18 cellular contexts compared by ENCODE assay signal in the genomic region with DNA sequence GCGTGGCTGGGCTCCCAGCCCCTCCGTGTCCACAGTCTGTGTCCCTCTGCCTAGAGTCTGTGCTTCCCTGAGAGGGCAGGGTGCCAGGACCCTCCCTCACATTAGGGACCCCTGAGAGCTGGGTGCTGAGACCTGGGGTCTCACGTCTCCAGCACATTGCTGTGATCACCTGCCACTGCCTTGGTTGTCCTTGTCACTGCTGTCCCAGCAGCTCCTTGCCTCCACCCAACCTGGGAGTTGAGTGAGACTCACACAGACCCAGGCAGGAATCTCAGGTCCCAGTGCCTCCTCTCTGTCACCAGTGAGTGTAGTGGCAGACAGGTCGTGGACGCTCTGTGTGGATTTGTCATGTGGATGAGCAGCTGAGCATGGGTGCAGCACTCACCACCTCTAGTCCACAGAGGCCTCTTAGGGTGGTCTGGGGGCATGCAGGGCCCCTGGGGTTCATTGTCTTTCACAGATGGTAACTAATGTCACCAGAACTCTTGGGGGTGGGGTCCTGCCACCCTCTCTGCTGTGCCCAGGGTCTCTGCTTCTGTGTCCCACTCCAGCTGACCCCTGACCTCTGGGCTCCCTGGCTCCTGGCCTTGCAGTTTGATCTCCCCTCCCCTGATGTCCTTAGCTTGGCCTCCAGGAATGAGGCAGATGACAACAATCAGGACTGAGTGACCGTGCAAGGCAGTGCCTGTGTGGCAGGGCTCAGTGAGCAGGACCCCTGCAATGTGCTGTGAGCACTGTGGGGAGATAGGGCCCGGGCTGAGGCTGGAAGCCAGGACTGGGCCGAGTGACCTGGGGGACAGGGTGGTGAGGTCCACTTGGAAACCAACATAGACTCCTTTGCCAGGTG. TPM values are rescaled to one million over a fixed set of nuclear protein-coding genes. Genes with fewer than 3 reads are reported as not detected.
DNase-seq lines count a peak whose midpoint lies in the region; ATAC-seq, FAIRE-seq and TF ChIP-seq lines count a peak whose summit lies in the region.
"Had no signal": no experiment of that assay in that cellular context is flagged by ENCODE, and none has a peak within 500 bp of the region (broad histone marks: within the 10 kb centered on the region; RNA-seq: fewer than 3 reads in every experiment).

No MANE protein-coding gene starts in this region.

- WGBS in GM12878 (ENCODE audit: insufficient coverage, insufficient replicate concordance, low lambda C conversion rate, missing lambda C conversion rate) = 90% methylated on average over 8 of the region's 8 CpGs

- H3K36me3 ChIP-seq in GM12878 (ENCODE audit: control insufficient read depth in 2 of 2, insufficient read depth in 2 of 2, low read length in 1 of 2) (peaks cover 8 to 12% of the 10 kb centered on the region in 2 experiments), osteoblast (ENCODE audit: insufficient read depth, low read length) (peaks cover 37% of the 10 kb centered on the region)

- H3K9me3 ChIP-seq in GM12878 (replicated peaks; ENCODE audit: control insufficient read depth, insufficient read depth, low read length) (no peaks in the 10 kb centered on the region), osteoblast (ENCODE audit: low read depth, low read length) (no peaks in the 10 kb centered on the region)
- H3K9me3 ChIP-seq: BLaER1 had no signal

- SMC1A ChIA-PET in GM12878 (lab: Charles Lee; ENCODE audit: uncharacterized antibody, unreplicated experiment) = no interaction called here

- H3K79me2 ChIP-seq in GM12878 (ENCODE audit: control insufficient read depth, insufficient read depth, low read length) = no peaks in the 10 kb centered on the region
- H3K79me2 ChIP-seq in osteoblast (ENCODE audit: insufficient read depth, low read length) = no peaks in the 10 kb centered on the region

- peak overlapping the region; percentile 59 for H3K27ac Mint-ChIP-seq in activated T-cell treated with anti-CD3 and anti-CD28 coated beads, Interleukin-2, amount 50 U/mL, for 24 hours
- H3K27ac Mint-ChIP-seq in endothelial cell (ENCODE audit: unreplicated experiment) = no peak overlapping the region
- H3K27ac Mint-ChIP-seq: H9 had no signal

- no peak for ATAC-seq in GM12878
- no peak for ATAC-seq in HG03565 (IDR thresholded peaks at IDR 0.05; ENCODE audit: unreplicated experiment)

- H3K4me1 Mint-ChIP-seq in activated T-cell treated with anti-CD3 and anti-CD28 coated beads, Interleukin-2, amount 50 U/mL, for 24 hours (ENCODE audit: low read depth) = peaks cover 24% of the 10 kb centered on the region
- peaks cover 27% of the 10 kb centered on the region for H3K4me1 Mint-ChIP-seq in endothelial cell (ENCODE audit: unreplicated experiment)

- no peak overlapping the region for H3K9ac ChIP-seq in GM12878 (ENCODE audit: control insufficient read depth, insufficient read depth, low read length)
- H3K9ac ChIP-seq: BLaER1 had no signal

- H3K4me3 Mint-ChIP-seq in activated T-cell treated with anti-CD3 and anti-CD28 coated beads, Interleukin-2, amount 50 U/mL, for 24 hours = no peak overlapping the region
- H3K4me3 Mint-ChIP-seq in endothelial cell (ENCODE audit: unreplicated experiment) = peak overlapping the region; percentile 62
- H3K4me3 Mint-ChIP-seq: CD14-positive monocyte; CD4-positive, alpha-beta memory T cell; H9 had no signal

- H3K4me2 ChIP-seq in GM12878 (ENCODE audit: control insufficient read depth, insufficient read depth) = no peak overlapping the region
- H3K4me2 ChIP-seq in osteoblast (ENCODE audit: insufficient read depth, low read length) = no peak overlapping the region
- H3K4me2 ChIP-seq: BLaER1 had no signal

- no peaks in the 10 kb centered on the region for H3K9me3 Mint-ChIP-seq in activated T-cell treated with anti-CD3 and anti-CD28 coated beads, Interleukin-2, amount 50 U/mL, for 24 hours
- H3K9me3 Mint-ChIP-seq in endothelial cell (ENCODE audit: unreplicated experiment) = no peaks in the 10 kb centered on the region
- H3K9me3 Mint-ChIP-seq: CD4-positive, alpha-beta memory T cell; H9 had no signal

- H3K4me3 ChIP-seq in GM12878 (no peak overlapping the region), osteoblast (ENCODE audit: insufficient read depth, low read length) (no peak overlapping the region)
- H3K4me3 ChIP-seq: BLaER1 had no signal

- FAIRE-seq in GM12878 (lab: Jason Lieb, UNC) (no peak), HTR-8/SVneo (lab: Jason Lieb, UNC) (no peak)

- peak; percentile 26; the same call in 1 of the 2 replicates for TF ChIP-seq POLR2A in GM12878 (IDR thresholded peaks at IDR 0.05; ENCODE audit: low read depth, low read length)

- H3K27me3 Mint-ChIP-seq in activated T-cell treated with anti-CD3 and anti-CD28 coated beads, Interleukin-2, amount 50 U/mL, for 24 hours = no peaks in the 10 kb centered on the region
- H3K27me3 Mint-ChIP-seq in endothelial cell (ENCODE audit: unreplicated experiment) = peaks cover 17% of the 10 kb centered on the region
- H3K27me3 Mint-ChIP-seq: CD4-positive, alpha-beta memory T cell had no signal

- H3K4me1 ChIP-seq in GM12878 (ENCODE audit: control insufficient read depth, insufficient read depth, low read length) (peaks cover 12% of the 10 kb centered on the region), osteoblast (ENCODE audit: insufficient read depth, low read length) (peaks cover 10% of the 10 kb centered on the region)

- TF ChIP-seq RAD21 in GM12878 (IDR thresholded peaks at IDR 0.05; ENCODE audit: insufficient read depth, low read depth, low read length) = no peak

- CTCF ChIA-PET in GM12878 (lab: Yijun Ruan, JAX) = no interaction called here

- in situ Hi-C loops in GM12878 (cut with MboI) = no loop called here

- H3K36me3 Mint-ChIP-seq in activated T-cell treated with anti-CD3 and anti-CD28 coated beads, Interleukin-2, amount 50 U/mL, for 24 hours (ENCODE audit: low read depth) = peaks cover 67% of the 10 kb centered on the region
- H3K36me3 Mint-ChIP-seq in endothelial cell (ENCODE audit: low read depth, unreplicated experiment) = peaks cover 27% of the 10 kb centered on the region

- H3K27me3 ChIP-seq in GM12878 (replicated peaks in 1 of 2; ENCODE audit: control insufficient read depth in 2 of 2, insufficient read depth in 2 of 2, low read length in 1 of 2) (no peaks in the 10 kb centered on the region), osteoblast (ENCODE audit: insufficient read depth, low read length) (no peaks in the 10 kb centered on the region)
- H3K27me3 ChIP-seq: BLaER1 had no signal

- no peak for TF ChIP-seq EP300 in GM12878 (IDR thresholded peaks at IDR 0.05; ENCODE audit: borderline replicate concordance in 1 of 2, control insufficient read depth in 1 of 2, low read depth in 2 of 2, low read length in 2 of 2)

- H4K20me1 ChIP-seq in GM12878 (ENCODE audit: control insufficient read depth, insufficient read depth) (no peaks in the 10 kb centered on the region), osteoblast (ENCODE audit: insufficient read depth, low read length) (peaks cover 19% of the 10 kb centered on the region)

- no TSS peak for BruUV-seq in GM12878 (replicated peaks; lab: Mats Ljungman, UMichigan)

- POLR2A ChIA-PET in GM12878 (lab: Charles Lee) = no interaction called here

- RAD21 ChIA-PET in GM12878 (lab: Charles Lee; ENCODE audit: unreplicated experiment) = no interaction called here

- intact Hi-C loops in GM12878 (cut with micrococcal nuclease; ENCODE audit: unreplicated experiment) = no loop called here

- H3K27ac ChIP-seq in GM12878 (ENCODE audit: control insufficient read depth, insufficient read depth) = no peak overlapping the region
- H3K27ac ChIP-seq in osteoblast (ENCODE audit: low read depth, low read length) = no peak overlapping the region
- H3K27ac ChIP-seq: BLaER1 had no signal

- DNase-seq in activated T-cell treated with anti-CD3 and anti-CD28 coated beads, Interleukin-2, amount 50 U/mL, for 24 hours = no peak
- DNase-seq in activated T-cell treated with anti-CD3 and anti-CD28 coated beads for 4 hours = no peak
- DNase-seq in GM12878 (ENCODE audit: low read depth, low spot score) = no peak
- DNase-seq in endothelial cell (ENCODE audit: low spot score) = no peak
- peak; percentile 77 for DNase-seq in osteoblast (ENCODE audit: insufficient read length, low spot score, missing footprints)
- DNase-seq in HTR-8/SVneo (ENCODE audit: insufficient read length, low spot score) = no peak
- no peak for DNase-seq in effector CD4-positive, alpha-beta T cell
- DNase-seq: 8988T; CD4-positive, alpha-beta memory T cell; DMS153; DMS79; GF-D8; GOT3; H9; IMR-90 had no signal

- no peak overlapping the region for H2AFZ ChIP-seq in GM12878 (ENCODE audit: control insufficient read depth, low read depth, low read length)
- H2AFZ ChIP-seq in osteoblast (ENCODE audit: low read length) = no peak overlapping the region

- TF ChIP-seq CTCF in GM12878 (IDR thresholded peaks at IDR 0.05 in 2 of 3, conservative IDR thresholded peaks at IDR 0.05 in 1 of 3; ENCODE audit: control insufficient read depth in 2 of 3, extremely low read depth in 1 of 3, insufficient read depth in 1 of 3, low read depth in 3 of 3, low read length in 3 of 3) = no peak
- no peak for TF ChIP-seq CTCF in endothelial cell (IDR thresholded peaks at IDR 0.05; ENCODE audit: unreplicated experiment)
- no peak for TF ChIP-seq CTCF in osteoblast (IDR thresholded peaks at IDR 0.05; ENCODE audit: extremely low read depth, low read depth, low read length)

RNA-seq across cellular contexts. Expression of a gene that starts 18.9 kb away (rescaled TPM):
- 38.1 and 45.8 TPM in 2 replicates for total RNA-seq in GM12878 (2013; cell fraction: nucleolus; rRNA removed)
- total RNA-seq in GM12878 (2014; rRNA removed) = 9.9 and 10.5 TPM in 2 replicates
- total RNA-seq in GM12878 (2014; rRNA removed; fragmentation: Illumina TruSeq; extraction: Trizol) = 5.6 and 6.1 TPM in 2 replicates
- total RNA-seq in GM12878 (2021) = 12.9 and 14.4 TPM in 2 replicates
- polyA plus RNA-seq in GM12878 (2011; ENCODE audit: low read depth) = 4.5 TPM
- 6.2 and 8.0 TPM in 2 replicates for polyA plus RNA-seq in GM12878 (2011; rRNA removed)
- 8.0 and 11.7 TPM in 2 replicates for polyA plus RNA-seq in GM12878 (2011; cell fraction: cytosol; rRNA removed)
- 49.6 and 61.3 TPM in 2 replicates for polyA plus RNA-seq in GM12878 (2011; cell fraction: nucleus; rRNA removed)
- 5.6 and 7.7 TPM in 2 replicates for polyA plus RNA-seq in GM12878 (2012)
- polyA plus RNA-seq in GM12878 (2014; fragmentation: Illumina TruSeq; extraction: Trizol) = 6.5 and 7.0 TPM in 2 replicates
- polyA plus RNA-seq in GM12878 (2014; fragmentation: Nextera tagmentation; extraction: Ambion mirVana) = 1 to 10 TPM; 2.0 to 2.8 TPM
- polyA plus RNA-seq in GM12878 (2014; rRNA removed) = 11.1 and 11.8 TPM in 2 replicates
- polyA plus RNA-seq in GM12878 (2016; fragmentation: Nextera tagmentation; extraction: Ambion mirVana) = 1 to 10 TPM; 5.7 TPM
- polyA minus RNA-seq in GM12878 (2011; rRNA and poly(A)+ RNA removed) = 3.8 and 7.2 TPM in 2 replicates
- 3.5 and 4.9 TPM in 2 replicates for polyA minus RNA-seq in GM12878 (2011; cell fraction: cytosol; rRNA and poly(A)+ RNA removed)
- 8.8 and 15.0 TPM in 2 replicates for polyA minus RNA-seq in GM12878 (2011; cell fraction: nucleus; rRNA and poly(A)+ RNA removed)
- 15.3 TPM for total RNA-seq in endothelial cell (ENCODE audit: unreplicated experiment)
- 13.3 and 13.4 TPM in 2 replicates for total RNA-seq in osteoblast

RNA-seq across cellular contexts. Expression of a gene that starts 41.4 kb away (rescaled TPM):
- 16.7 and 19.2 TPM in 2 replicates for total RNA-seq in GM12878 (2013; cell fraction: nucleolus; rRNA removed)
- total RNA-seq in GM12878 (2014; rRNA removed) = 4.6 and 5.6 TPM in 2 replicates
- total RNA-seq in GM12878 (2014; rRNA removed; fragmentation: Illumina TruSeq; extraction: Trizol) = 4.4 TPM in 2 replicates
- 9.4 and 11.6 TPM in 2 replicates for total RNA-seq in GM12878 (2021)
- polyA plus RNA-seq in GM12878 (2011; ENCODE audit: low read depth) = 4.9 TPM
- polyA plus RNA-seq in GM12878 (2011; rRNA removed) = 3.1 and 3.7 TPM in 2 replicates
- 4.3 and 5.1 TPM in 2 replicates for polyA plus RNA-seq in GM12878 (2011; cell fraction: cytosol; rRNA removed)
- polyA plus RNA-seq in GM12878 (2011; cell fraction: nucleus; rRNA removed) = 8.6 and 11.1 TPM in 2 replicates
- 5.6 and 6.9 TPM in 2 replicates for polyA plus RNA-seq in GM12878 (2012)
- polyA plus RNA-seq in GM12878 (2014; fragmentation: Illumina TruSeq; extraction: Trizol) = 3.3 and 5.7 TPM in 2 replicates
- 1 to 10 TPM; 1.2 to 2.1 TPM for polyA plus RNA-seq in GM12878 (2014; fragmentation: Nextera tagmentation; extraction: Ambion mirVana)
- polyA plus RNA-seq in GM12878 (2014; rRNA removed) = 5.1 and 6.1 TPM in 2 replicates
- polyA plus RNA-seq in GM12878 (2016; fragmentation: Nextera tagmentation; extraction: Ambion mirVana) = 1 to 10 TPM; 8.7 to 9.6 TPM
- 2.0 and 5.6 TPM in 2 replicates for polyA minus RNA-seq in GM12878 (2011; rRNA and poly(A)+ RNA removed)
- 1.2 and 2.1 TPM in 2 replicates for polyA minus RNA-seq in GM12878 (2011; cell fraction: cytosol; rRNA and poly(A)+ RNA removed)
- polyA minus RNA-seq in GM12878 (2011; cell fraction: nucleus; rRNA and poly(A)+ RNA removed) = 4.6 and 7.7 TPM in 2 replicates
- 12.8 TPM for total RNA-seq in endothelial cell (ENCODE audit: unreplicated experiment)
- total RNA-seq in osteoblast = 8.5 and 9.0 TPM in 2 replicates
